In genomic region chr22:37051629-37052385, GRCh38 we compare ENCODE assay signal across 8 cellular contexts. TPM values are rescaled to one million over a fixed set of nuclear protein-coding genes. Genes with fewer than 3 reads are reported as not detected.
DNase-seq lines count a peak whose midpoint lies in the region; ATAC-seq and TF ChIP-seq lines count a peak whose summit lies in the region.

Gene KCTD17 (plus strand): TSS chr22:37051742. CDS start chr22:37051761, 19 bp downstream.

- peak within 1 kb of the TSS; percentile 55 for H3K4me3 ChIP-seq in GM12875 (ENCODE audit: low read depth, low read length)

- H3K4me1 Mint-ChIP-seq in activated T-cell treated with anti-CD3 and anti-CD28 coated beads, Interleukin-2, amount 50 U/mL, for 72 hours (ENCODE audit: low read depth), result peaks cover 15% of the 10 kb centered on the region
- peaks cover 5 to 19% (median 17%) of the 10 kb centered on the region in 3 donors for H3K4me1 Mint-ChIP-seq in naive B cell

- peak; percentile 68 for ATAC-seq in HG03039 (IDR thresholded peaks at IDR 0.05; ENCODE audit: unreplicated experiment)
- peak; percentile 100 for ATAC-seq in activated T-cell treated with anti-CD3 and anti-CD28 coated beads, Interleukin-2, amount 50 U/mL, for 72 hours (replicated peaks in 1 of 2)
- peak; percentile 99 to 100 for ATAC-seq in naive B cell (ENCODE audit: low read depth in 2 of 2)
- no peak for ATAC-seq in HG03196 (IDR thresholded peaks at IDR 0.05; ENCODE audit: unreplicated experiment)

- H3K9me3 Mint-ChIP-seq in activated T-cell treated with anti-CD3 and anti-CD28 coated beads, Interleukin-2, amount 50 U/mL, for 72 hours, result no peaks in the 10 kb centered on the region
- H3K9me3 Mint-ChIP-seq in naive B cell, result no peaks in the 10 kb centered on the region

- no peaks in the 10 kb centered on the region for H3K27me3 Mint-ChIP-seq in activated T-cell treated with anti-CD3 and anti-CD28 coated beads, Interleukin-2, amount 50 U/mL, for 72 hours (ENCODE audit: low read depth)
- no peaks in the 10 kb centered on the region for H3K27me3 Mint-ChIP-seq in naive B cell

- no peaks in the 10 kb centered on the region for H3K36me3 Mint-ChIP-seq in activated T-cell treated with anti-CD3 and anti-CD28 coated beads, Interleukin-2, amount 50 U/mL, for 72 hours (ENCODE audit: insufficient read depth in 2 of 2)
- H3K36me3 Mint-ChIP-seq in naive B cell, result peaks cover 0 to 7% of the 10 kb centered on the region in 2 donors

- DNase-seq in activated T-cell treated with anti-CD3 and anti-CD28 coated beads, Interleukin-2, amount 50 U/mL, for 72 hours, result peak; percentile 87 to 89
- DNase-seq in fibroblast of gingiva (ENCODE audit: low read depth) (peak; percentile 69), naive B cell (peak; percentile 68)
- peak; percentile 63 to 73 for DNase-seq in stimulated activated CD8-positive, alpha-beta memory T cell treated with anti-CD3 and anti-CD28 coated beads, Interleukin-7, amount 100 ng/mL, for 48 hours (ENCODE audit: extremely low read depth in 1 of 2, low read depth in 1 of 2)

- H3K27ac Mint-ChIP-seq in activated T-cell treated with anti-CD3 and anti-CD28 coated beads, Interleukin-2, amount 50 U/mL, for 72 hours, result no peak within 1 kb of the TSS
- peak within 1 kb of the TSS in 4 of 6 donors; percentile 33 to 80 (median 56) for H3K27ac Mint-ChIP-seq in naive B cell

- peak within 1 kb of the TSS; percentile 75 to 88 for H3K4me3 Mint-ChIP-seq in activated T-cell treated with anti-CD3 and anti-CD28 coated beads, Interleukin-2, amount 50 U/mL, for 72 hours
- H3K4me3 Mint-ChIP-seq in naive B cell, result peak within 1 kb of the TSS; percentile 75 to 91 (median 86)

- no peak for TF ChIP-seq CTCF in GM12875 (IDR thresholded peaks at IDR 0.05; ENCODE audit: borderline replicate concordance, insufficient read depth, low read depth, low read length)

TF ChIP-seq in PFSK-1, 5 proteins besides CTCF, POLR2A, EP300 and RAD21:
- TF ChIP-seq FOXP2 (optimal IDR thresholded peaks at IDR 0.05; ENCODE audit: borderline replicate concordance, extremely low read depth, extremely low read length, insufficient read depth) (peak; percentile 39), SIN3A (IDR thresholded peaks at IDR 0.05; ENCODE audit: borderline replicate concordance, insufficient read depth, low read length) (no peak)

RNA-seq across cellular contexts. Expression of gene KCTD17, which starts in this region (rescaled TPM):
- 44.1 TPM for polyA plus RNA-seq in PFSK-1 (2012; ENCODE audit: insufficient read length, low read depth)
- 10 to 100 TPM; 27.9 to 30.1 TPM for total RNA-seq in activated T-cell treated with anti-CD3 and anti-CD28 coated beads, Interleukin-2, amount 50 U/mL, for 72 hours
- polyA plus RNA-seq in naive B cell (ENCODE audit: low read depth in 6 of 6), result 10 to 100 TPM in 1 of 6 donors, 1 to 10 TPM in 5; 6.7 to 15.6 (median 9.5) TPM
